17 cellular contexts compared by ENCODE assay signal in the genomic region with DNA sequence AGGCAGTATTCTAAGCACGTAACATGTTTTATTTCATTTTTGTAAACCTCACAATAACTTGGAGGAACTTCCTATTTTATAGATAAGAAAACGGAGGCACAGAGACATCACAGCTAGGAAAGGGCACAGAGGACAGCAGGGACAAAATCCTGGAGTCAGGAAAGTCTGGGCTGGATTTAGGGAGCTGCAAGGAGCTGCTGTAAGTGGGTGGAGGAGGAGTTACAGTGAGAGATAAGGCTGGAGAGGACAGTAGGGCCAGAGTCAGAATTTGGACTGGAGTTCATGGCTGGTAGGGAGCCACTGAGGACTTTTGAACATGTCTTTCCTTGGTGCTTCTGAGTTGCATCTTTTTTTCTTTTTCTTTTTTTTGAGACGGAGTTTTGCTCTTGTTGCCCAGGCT. TPM values are rescaled to one million over a fixed set of nuclear protein-coding genes. Genes with fewer than 3 reads are reported as not detected.
A peak's percentile ranks its signal among the peaks of the same experiment; 100 is the strongest.
DNase-seq lines count a peak whose midpoint lies in the region; ATAC-seq, FAIRE-seq and TF ChIP-seq lines count a peak whose summit lies in the region.
"Had no signal": no experiment of that assay in that cellular context is flagged by ENCODE, and none has a peak within 500 bp of the region (broad histone marks: within the 10 kb centered on the region; RNA-seq: fewer than 3 reads in every experiment).

No MANE protein-coding gene starts in this region.

- no peaks in the 10 kb centered on the region for H3K9me3 Mint-ChIP-seq in CD4-positive, CD25-positive, alpha-beta regulatory T cell
- H3K9me3 Mint-ChIP-seq in HFFc6: no peaks in the 10 kb centered on the region
- H3K9me3 Mint-ChIP-seq: nephron had no signal

- no peaks in the 10 kb centered on the region for H3K36me3 ChIP-seq in ACC112 (ENCODE audit: insufficient read depth, low read length)
- H3K36me3 ChIP-seq in CD4-positive, CD25-positive, alpha-beta regulatory T cell (ENCODE audit: control insufficient read depth, insufficient read depth, low read length): no peaks in the 10 kb centered on the region
- H3K36me3 ChIP-seq: adrenal gland had no signal

- H3K36me3 Mint-ChIP-seq in CD4-positive, CD25-positive, alpha-beta regulatory T cell: no peaks in the 10 kb centered on the region
- no peaks in the 10 kb centered on the region for H3K36me3 Mint-ChIP-seq in HFFc6 (ENCODE audit: low read depth)

- H3K27me3 ChIP-seq in ACC112 (ENCODE audit: insufficient read depth, low read length): no peaks in the 10 kb centered on the region
- H3K27me3 ChIP-seq in CD4-positive, CD25-positive, alpha-beta regulatory T cell (ENCODE audit: control insufficient read depth, insufficient read depth, low read length): no peaks in the 10 kb centered on the region
- H3K27me3 ChIP-seq: adrenal gland had no signal

- no peak overlapping the region for H3K4me3 ChIP-seq in ACC112 (ENCODE audit: low read depth, low read length)
- no peak overlapping the region for H3K4me3 ChIP-seq in CD4-positive, CD25-positive, alpha-beta regulatory T cell (ENCODE audit: low read depth, low read length)
- H3K4me3 ChIP-seq: adrenal gland had no signal

- no peak for FAIRE-seq in RCC 7860 (lab: Jason Lieb, UNC)

- DNase-seq in CD4-positive, CD25-positive, alpha-beta regulatory T cell: no peak
- peak; percentile 20 for DNase-seq in RCC 7860 (ENCODE audit: low spot score)
- DNase-seq in iPS-NIHi7 (ENCODE audit: extremely low spot score): peak; percentile 57
- no peak for DNase-seq in activated effector memory CD4-positive, alpha-beta T cell treated with anti-CD3 and anti-CD28 coated beads, Interleukin-2, amount 50 U/mL, for 16 hours
- DNase-seq in HFFc6: no peak
- DNase-seq: adrenal gland; COR-L47; GOT3; left cardiac atrium; NCI-H1694 treated with DMSO at 0.1 percent for 48 hours; NCI-H526; RPMI8226; stimulated activated naive CD8-positive, alpha-beta T cell treated with anti-CD3 and anti-CD28 coated beads, Interleukin-15, Interleukin-2, amounts not matched to agents 100 U/mL and 50 U/mL, for 24 hours had no signal

- peak overlapping the region in 2 of 3 donors; percentile 76 to 91 for H3K27ac Mint-ChIP-seq in CD4-positive, CD25-positive, alpha-beta regulatory T cell
- no peak overlapping the region for H3K27ac Mint-ChIP-seq in HFFc6

- H3K9me3 ChIP-seq in CD4-positive, CD25-positive, alpha-beta regulatory T cell (ENCODE audit: control insufficient read depth in 2 of 2, low read length in 2 of 2): no peaks in the 10 kb centered on the region
- H3K9me3 ChIP-seq: adrenal gland had no signal

- H3K27ac ChIP-seq in ACC112 (ENCODE audit: low read depth, low read length): peak overlapping the region; percentile 19; the same call in 1 of the 2 replicates
- H3K27ac ChIP-seq in CD4-positive, CD25-positive, alpha-beta regulatory T cell (ENCODE audit: insufficient read depth, low read length, poor library complexity, severe bottlenecking): no peak overlapping the region
- H3K27ac ChIP-seq: adrenal gland had no signal

- H3K4me1 Mint-ChIP-seq in CD4-positive, CD25-positive, alpha-beta regulatory T cell: peaks cover 5 to 50% (median 25%) of the 10 kb centered on the region in 4 donors
- H3K4me1 Mint-ChIP-seq in HFFc6 (ENCODE audit: low read depth): peaks cover 47% of the 10 kb centered on the region

- no peaks in the 10 kb centered on the region for H3K79me2 ChIP-seq in ACC112 (ENCODE audit: control insufficient read depth, insufficient read depth, low read length, unreplicated experiment)

- no peak for ATAC-seq in CD4-positive, CD25-positive, alpha-beta regulatory T cell (ENCODE audit: low read depth in 2 of 2)
- ATAC-seq in HG03135 (IDR thresholded peaks at IDR 0.05; ENCODE audit: unreplicated experiment) (no peak), HG02759 (IDR thresholded peaks at IDR 0.05; ENCODE audit: unreplicated experiment) (no peak)
- ATAC-seq: stimulated activated naive CD8-positive, alpha-beta T cell treated with anti-CD3 and anti-CD28 coated beads, Interleukin-15, Interleukin-2, amounts not matched to agents 100 U/mL and 50 U/mL, for 24 hours had no signal

- no peak overlapping the region for H2AFZ ChIP-seq in ACC112 (ENCODE audit: low read length, unreplicated experiment)

- no peaks in the 10 kb centered on the region for H3K27me3 Mint-ChIP-seq in CD4-positive, CD25-positive, alpha-beta regulatory T cell
- H3K27me3 Mint-ChIP-seq in HFFc6 (ENCODE audit: insufficient read depth): peaks cover 4% of the 10 kb centered on the region

- TF ChIP-seq CTCF in HFFc6 (IDR thresholded peaks at IDR 0.05): no peak

- peak overlapping the region in 2 of 4 donors; percentile 5 to 22 for H3K4me3 Mint-ChIP-seq in CD4-positive, CD25-positive, alpha-beta regulatory T cell
- H3K4me3 Mint-ChIP-seq in HFFc6: no peak overlapping the region
- H3K4me3 Mint-ChIP-seq: nephron had no signal

- H3K4me1 ChIP-seq in ACC112 (ENCODE audit: control insufficient read depth, insufficient read depth, low read length, unreplicated experiment): peaks cover 34% of the 10 kb centered on the region
- H3K4me1 ChIP-seq in CD4-positive, CD25-positive, alpha-beta regulatory T cell (ENCODE audit: control insufficient read depth, insufficient read depth, low read length, poor library complexity, severe bottlenecking): peaks cover 19% of the 10 kb centered on the region

RNA-seq across cellular contexts. Expression of a gene that starts 32.2 kb away (rescaled TPM):
- total RNA-seq in CD4-positive, CD25-positive, alpha-beta regulatory T cell: 81.8 TPM
- polyA plus RNA-seq in CD4-positive, CD25-positive, alpha-beta regulatory T cell: 10 to 100 TPM; 13.8 to 20.2 (median 16.9) TPM
- 10 to 100 TPM; 15.7 to 20.8 (median 19.2) TPM for total RNA-seq in HFFc6 (2021; fragmentation: NEBNext Ultra II Directional; extraction: Animal tissue kit (Norgen Biotek cat#: 25700))

Comparison
In these comparisons a context has a peak if more than half of its experiments do, and no peak if none do; other contexts are left out.
1. DNase-seq: peak in RCC 7860 (single experiment) and iPS-NIHi7 (single experiment); none in CD4-positive, CD25-positive, alpha-beta regulatory T cell (0 of 3), activated effector memory CD4-positive, alpha-beta T cell treated with anti-CD3 and anti-CD28 coated beads, Interleukin-2, amount 50 U/mL, for 16 hours (single experiment) and HFFc6 (single experiment).